ENCODE assay signal across 8 cellular contexts in genomic region chr4:8961388-8961787, GRCh38.
DNase-seq lines count a peak whose midpoint lies in the region; TF ChIP-seq lines count a peak whose summit lies in the region.
"Not testable (repeated sequence)": the region's sequence is repeated elsewhere in the genome, so short reads cannot be mapped to it uniquely, and the experiment has no call there.

No MANE protein-coding gene starts in this region.

- H3K4me1 ChIP-seq in transverse colon, result peaks cover 0 to 10% (median 5%) of the 10 kb centered on the region in 4 donors

- not testable (repeated sequence) for TF ChIP-seq EP300 in transverse colon (IDR thresholded peaks at IDR 0.05; ENCODE audit: low read depth)

- H3K27me3 ChIP-seq in transverse colon, result peaks cover 35% of the 10 kb centered on the region

- intact Hi-C loops in transverse colon (cut with DNase I; ENCODE audit: low total_unique reads), result not testable (repeated sequence)

- TF ChIP-seq CTCF in transverse colon (IDR thresholded peaks at IDR 0.05), result peak in 3 of 5 experiments; percentile 46 to 62 (median 59)

- 5% methylated on average over 9 of the region's 10 CpGs; no CpG with 5 or more reads in 1 of the 2 donors for WGBS in transverse colon (ENCODE audit: low coverage in 1 of 2), 2 donors

- H3K4me3 ChIP-seq in transverse colon, result not testable (repeated sequence)

- H3K9me3 ChIP-seq in transverse colon, result not testable (repeated sequence)

- in situ Hi-C loops in transverse colon (cut with MboI; ENCODE audit: low pct_ligation_motif_present in 1 of 4, low pct_unique_long_range_greater_than_20kb in 1 of 4, low sequenced_read_pairs in 3 of 4), result not testable (repeated sequence)

- peak; percentile 7 for DNase-seq in ELR (ENCODE audit: low read depth)
- peak; percentile 14 for DNase-seq in M059J (ENCODE audit: low read depth)
- DNase-seq in SIG-M5 treated with dmso at 0.1 percent for 504 hours (lab: John Stamatoyannopoulos, UW; ENCODE audit: unreplicated experiment), result peak; percentile 24
- DNase-seq in activated T-cell treated with anti-CD3 and anti-CD28 coated beads for 1 hour (ENCODE audit: low read depth), result peak; percentile 3
- DNase-seq in effector CD8-positive, alpha-beta T cell (lab: John Stamatoyannopoulos, UW), result peak; percentile 4
- DNase-seq in islet precursor cell, result peak; percentile 75
- peak; percentile 13 for DNase-seq in renal cortical epithelial cell (ENCODE audit: low read depth)
- peak; percentile 80 for DNase-seq in transverse colon

- not testable (repeated sequence) for H3K27ac ChIP-seq in transverse colon

- H3K36me3 ChIP-seq in transverse colon, result not testable (repeated sequence)

- not testable (repeated sequence) for TF ChIP-seq POLR2A in transverse colon (IDR thresholded peaks at IDR 0.05)

Comparison
In these comparisons a context has a peak if more than half of its experiments do, and no peak if none do; other contexts are left out.
1. DNase-seq: peak in every context shown above with its lines; median percentile 80 in transverse colon; 75 in islet precursor cell; 24 in SIG-M5 treated with dmso at 0.1 percent for 504 hours; 14 in M059J; 13 in renal cortical epithelial cell; 7 in ELR; 4 in effector CD8-positive, alpha-beta T cell; 3 in activated T-cell treated with anti-CD3 and anti-CD28 coated beads for 1 hour.